ENCODE assay signal across 8 cellular contexts in genomic region chr22:33049125-33049729, GRCh38. TPM values are rescaled to one million over a fixed set of nuclear protein-coding genes. Genes with fewer than 3 reads are reported as not detected.
DNase-seq lines count a peak whose midpoint lies in the region; ATAC-seq and TF ChIP-seq lines count a peak whose summit lies in the region.

No MANE protein-coding gene starts in this region.

- CTCF ChIA-PET in Calu3 (lab: Charles Lee), result interaction anchor here (0.5 to 1.7 kb wide), 3 partner anchors 31 to 164 kb away, joined by 3 to 5 read pairs (median 4); no protein-coding TSS in a partner anchor

- H3K27ac Mint-ChIP-seq in Calu3 (ENCODE audit: unreplicated experiment), result no peak overlapping the region

- no peaks in the 10 kb centered on the region for H3K4me1 Mint-ChIP-seq in Calu3 (ENCODE audit: low read depth, unreplicated experiment)

- H3K36me3 ChIP-seq in SJSA1, result no peaks in the 10 kb centered on the region

- peaks cover 40% of the 10 kb centered on the region for H3K27me3 Mint-ChIP-seq in Calu3 (ENCODE audit: unreplicated experiment)

- peak; percentile 84 for TF ChIP-seq CTCF in Calu3 (IDR thresholded peaks at IDR 0.05; ENCODE audit: unreplicated experiment)

- intact Hi-C loops in Calu3 (cut with micrococcal nuclease; ENCODE audit: unreplicated experiment) (loop anchor here (1.0 kb wide), 1 partner anchor 31 kb away; no protein-coding TSS in a partner anchor), Right ventricle myocardium inferior (cut with DNase I) (no loop called here)

- BruUV-seq in Calu3 (replicated peaks; lab: Mats Ljungman, UMichigan), result no TSS peak

- H3K27ac ChIP-seq in SJSA1, result no peak overlapping the region

- H3K4me3 ChIP-seq in SJSA1, result no peak overlapping the region

- no peaks in the 10 kb centered on the region for H3K9me3 ChIP-seq in SJSA1 (replicated peaks)

- no peaks in the 10 kb centered on the region for H3K9me3 Mint-ChIP-seq in Calu3 (ENCODE audit: low read depth, unreplicated experiment)

- no peaks in the 10 kb centered on the region for H3K4me1 ChIP-seq in SJSA1 (replicated peaks)

- no peaks in the 10 kb centered on the region for H3K36me3 Mint-ChIP-seq in Calu3 (ENCODE audit: insufficient read depth, unreplicated experiment)

- H3K4me3 Mint-ChIP-seq in Calu3 (ENCODE audit: low read depth, unreplicated experiment), result no peak overlapping the region

- DNase-seq in Calu3 (peak; percentile 78), HuH-7 (ENCODE audit: low spot score) (peak; percentile 72), SJSA1 (ENCODE audit: low read depth in 1 of 2, low spot score in 2 of 2) (peak; percentile 37 to 62), Right ventricle myocardium inferior (ENCODE audit: missing footprints) (peak; percentile 80), putamen (ENCODE audit: low spot score) (peak; percentile 72)
- DNase-seq in activated naive CD4-positive, alpha-beta T cell treated with anti-CD3 and anti-CD28 coated beads, Interleukin-2, amount 50 U/mL, for 16 hours, result peak; percentile 62

- ATAC-seq in Right ventricle myocardium inferior (peak; percentile 88), GM21423 (IDR thresholded peaks at IDR 0.05; ENCODE audit: unreplicated experiment) (no peak), GM21528 (IDR thresholded peaks at IDR 0.05; ENCODE audit: low FRiP score, unreplicated experiment) (no peak)

- peaks cover 15% of the 10 kb centered on the region for H3K27me3 ChIP-seq in SJSA1 (replicated peaks)

RNA-seq across cellular contexts. Expression of gene SYN3, which starts 9.0 kb away (rescaled TPM):
- total RNA-seq in Calu3 (2022) (not detected in 2 replicates), Right ventricle myocardium inferior (not detected)
- total RNA-seq in SJSA1 (2014; rRNA removed; shearing (Covaris generic)), result not detected in 2 replicates
